In genomic region chrX:72071213-72071612, GRCh38 we compare ENCODE assay signal across 38 cellular contexts.
"Had no signal": no experiment of that assay in that cellular context is flagged by ENCODE, and none has a peak within 500 bp of the region (broad histone marks: within the 10 kb centered on the region; RNA-seq: fewer than 3 reads in every experiment).

No MANE protein-coding gene starts in this region.

- H3K4me1 ChIP-seq: ascending aorta, breast epithelium had no signal

- H3K9me3 ChIP-seq: ascending aorta, body of pancreas, breast epithelium had no signal

- H3K36me3 ChIP-seq: ascending aorta, brain microvascular endothelial cell, breast epithelium had no signal

- H3K36me3 Mint-ChIP-seq: activated CD4-positive, alpha-beta memory T cell treated with anti-CD3 and anti-CD28 coated beads for 36 hours; activated naive CD4-positive, alpha-beta T cell treated with anti-CD3 and anti-CD28 coated beads, Interleukin-2, amount 10 ng/mL, durations not matched to agents 7 days and 5 days; activated naive CD4-positive, alpha-beta T cell treated with anti-CD3 and anti-CD28 coated beads, Interleukin-2, amount 50 U/mL, for 24 hours; activated naive CD8-positive, alpha-beta T cell; activated naive CD8-positive, alpha-beta T cell treated with anti-CD3 and anti-CD28 coated beads, Interleukin-2, amount 10 ng/mL, durations not matched to agents 7 days and 5 days had no signal

- H3K4me3 ChIP-seq: ascending aorta, body of pancreas, breast epithelium had no signal

- H3K4me1 Mint-ChIP-seq: activated B cell treated with CpG ODN at 0.5 μM for 24 hours; activated naive CD4-positive, alpha-beta T cell treated with anti-CD3 and anti-CD28 coated beads, Interleukin-2, amount 10 ng/mL, durations not matched to agents 7 days and 5 days; activated naive CD4-positive, alpha-beta T cell treated with anti-CD3 and anti-CD28 coated beads, Interleukin-2, amount 50 U/mL, for 24 hours; activated naive CD8-positive, alpha-beta T cell treated with anti-CD3 and anti-CD28 coated beads, Interleukin-2, amount 10 ng/mL, durations not matched to agents 7 days and 5 days had no signal

- H3K27me3 ChIP-seq: ascending aorta, body of pancreas had no signal

- H3K4me3 Mint-ChIP-seq: activated B cell treated with CpG ODN at 0.5 μM for 24 hours; activated CD4-positive, alpha-beta memory T cell treated with anti-CD3 and anti-CD28 coated beads for 36 hours; activated CD4-positive, alpha-beta T cell treated with anti-CD3 and anti-CD28 coated beads, Interleukin-2, amount 10 ng/mL, durations not matched to agents 24 days and 14 days; activated CD8-positive, alpha-beta T cell treated with anti-CD3 and anti-CD28 coated beads for 36 hours; activated naive CD4-positive, alpha-beta T cell treated with anti-CD3 and anti-CD28 coated beads, Interleukin-2, amount 10 ng/mL, durations not matched to agents 7 days and 5 days; activated naive CD4-positive, alpha-beta T cell treated with anti-CD3 and anti-CD28 coated beads, Interleukin-2, amount 50 U/mL, for 24 hours; activated naive CD8-positive, alpha-beta T cell; activated naive CD8-positive, alpha-beta T cell treated with anti-CD3 and anti-CD28 coated beads, Interleukin-2, amount 10 ng/mL, durations not matched to agents 7 days and 5 days; activated naive CD8-positive, alpha-beta T cell treated with anti-CD3 and anti-CD28 coated beads, Interleukin-2, amount 50 U/mL, for 24 hours; activated T-cell treated with anti-CD3 and anti-CD28 coated beads, Interleukin-2, amount 50 U/mL, for 4 hours; activated T-cell treated with anti-CD3 and anti-CD28 coated beads, Interleukin-2, amount 50 U/mL, for 72 hours; activated T-helper 1 cell treated with anti-CD3 and anti-CD28 coated beads, Interleukin-12 subunit alpha, Interleukin-12 subunit beta, Interleukin-2, Interleukin-4 antibody, amounts not matched to agents 30 ng/mL and 10 ng/mL and 1 ng/mL, durations not matched to agents 14 hours and 24 hours and 36 hours; activated T-helper 17 cell treated with anti-CD3 and anti-CD28 coated beads, Interleukin-2, amount 50 U/mL, for 72 hours; T-helper 1 cell treated with Interleukin-12 subunit alpha and Interleukin-12 subunit beta and Interleukin-4 antibody, amounts not matched to agents 30 μg/mL and 1 μg/mL, for 36 hours; T-helper 2 cell treated with Interferon-gamma antibody and Interleukin-4, amounts not matched to agents 5 μg/mL and 100 μg/mL, for 36 hours had no signal

- H3K9me3 Mint-ChIP-seq: activated B cell treated with CpG ODN at 0.5 μM for 24 hours; activated CD4-positive, alpha-beta memory T cell treated with anti-CD3 and anti-CD28 coated beads for 36 hours; activated CD4-positive, alpha-beta T cell treated with anti-CD3 and anti-CD28 coated beads, Interleukin-2, amount 10 ng/mL, durations not matched to agents 24 days and 14 days; activated CD8-positive, alpha-beta T cell treated with anti-CD3 and anti-CD28 coated beads for 36 hours; activated naive CD4-positive, alpha-beta T cell treated with anti-CD3 and anti-CD28 coated beads, Interleukin-2, amount 10 ng/mL, durations not matched to agents 7 days and 5 days; activated naive CD4-positive, alpha-beta T cell treated with anti-CD3 and anti-CD28 coated beads, Interleukin-2, amount 50 U/mL, for 24 hours; activated naive CD8-positive, alpha-beta T cell treated with anti-CD3 and anti-CD28 coated beads, Interleukin-2, amount 10 ng/mL, durations not matched to agents 7 days and 5 days; activated naive CD8-positive, alpha-beta T cell treated with anti-CD3 and anti-CD28 coated beads, Interleukin-2, amount 50 U/mL, for 24 hours; activated T-cell treated with anti-CD3 and anti-CD28 coated beads, Interleukin-2, amount 50 U/mL, for 4 hours; activated T-cell treated with anti-CD3 and anti-CD28 coated beads, Interleukin-2, amount 50 U/mL, for 72 hours; activated T-helper 1 cell treated with anti-CD3 and anti-CD28 coated beads, Interleukin-12 subunit alpha, Interleukin-12 subunit beta, Interleukin-2, Interleukin-4 antibody, amounts not matched to agents 30 ng/mL and 10 ng/mL and 1 ng/mL, durations not matched to agents 14 hours and 24 hours and 36 hours; activated T-helper 17 cell treated with anti-CD3 and anti-CD28 coated beads, Interleukin-2, amount 50 U/mL, for 72 hours; T-helper 1 cell treated with Interleukin-12 subunit alpha and Interleukin-12 subunit beta and Interleukin-4 antibody, amounts not matched to agents 30 μg/mL and 1 μg/mL, for 36 hours; T-helper 2 cell treated with Interferon-gamma antibody and Interleukin-4, amounts not matched to agents 5 μg/mL and 100 μg/mL, for 36 hours had no signal

- ATAC-seq: activated CD8-positive, alpha-beta T cell treated with anti-CD3 and anti-CD28 coated beads for 36 hours; activated naive CD8-positive, alpha-beta T cell treated with anti-CD3 and anti-CD28 coated beads, Interleukin-2, amount 50 U/mL, for 24 hours; activated T-cell treated with anti-CD3 and anti-CD28 coated beads, Interleukin-2, amount 50 U/mL, for 4 hours; body of pancreas had no signal

- H3K27ac ChIP-seq: ascending aorta, body of pancreas, brain microvascular endothelial cell, breast epithelium, VCaP had no signal

- FAIRE-seq: TTC549 had no signal

- DNase-seq: activated B cell treated with CpG ODN at 0.5 μM for 24 hours; activated CD4-positive, alpha-beta memory T cell treated with anti-CD3 and anti-CD28 coated beads for 36 hours; activated CD4-positive, alpha-beta T cell treated with anti-CD3 and anti-CD28 coated beads for 4 hours; activated CD4-positive, alpha-beta T cell treated with anti-CD3 and anti-CD28 coated beads, Interleukin-2, amount 10 ng/mL, durations not matched to agents 24 days and 14 days; activated CD4-positive, alpha-beta T cell treated with anti-CD3 and anti-CD28 coated beads, Interleukin-2, amount 50 U/mL, for 1 hour; activated CD4-positive, alpha-beta T cell treated with anti-CD3 and anti-CD28 coated beads, Interleukin-2, amount 50 U/mL, for 4 hours; activated CD4-positive, CD25-positive, alpha-beta regulatory T cell treated with anti-CD3 and anti-CD28 coated beads, Interleukin-2, amount 50 U/mL, for 72 hours; activated CD8-positive, alpha-beta memory T cell treated with anti-CD3 and anti-CD28 coated beads, Interleukin-2, amount 50 U/mL, for 4 hours; activated CD8-positive, alpha-beta T cell treated with anti-CD3 and anti-CD28 coated beads for 36 hours; activated effector memory CD4-positive, alpha-beta T cell treated with anti-CD3 and anti-CD28 coated beads, Interleukin-2, amount 50 U/mL, for 16 hours; activated gamma-delta T cell treated with Interleukin-2 at 50 U/mL for 16 hours; activated naive CD4-positive, alpha-beta T cell; activated naive CD4-positive, alpha-beta T cell treated with anti-CD3 and anti-CD28 coated beads, Interleukin-2, amount 10 ng/mL, durations not matched to agents 7 days and 5 days; activated naive CD8-positive, alpha-beta T cell treated with anti-CD3 and anti-CD28 coated beads, Interleukin-2, amount 10 ng/mL, durations not matched to agents 7 days and 5 days; activated naive CD8-positive, alpha-beta T cell treated with anti-CD3 and anti-CD28 coated beads, Interleukin-2, amount 50 U/mL, for 24 hours; activated T-cell treated with anti-CD3 and anti-CD28 coated beads for 4 hours; activated T-cell treated with anti-CD3 and anti-CD28 coated beads, Interleukin-2, amount 50 U/mL, for 1 hour; activated T-cell treated with anti-CD3 and anti-CD28 coated beads, Interleukin-2, amount 50 U/mL, for 4 hours; activated T-cell treated with anti-CD3 and anti-CD28 coated beads, Interleukin-2, amount 50 U/mL, for 72 hours; amygdala; anterior cingulate cortex; body of pancreas; brain microvascular endothelial cell; central memory CD4-positive, alpha-beta T cell; cerebellar nuclear complex; T-helper 1 cell; T-helper 2 cell; T-helper 9 cell had no signal

- H3K27ac Mint-ChIP-seq: activated B cell treated with CpG ODN at 0.5 μM for 24 hours; activated CD4-positive, alpha-beta memory T cell treated with anti-CD3 and anti-CD28 coated beads for 36 hours; activated CD4-positive, alpha-beta T cell treated with anti-CD3 and anti-CD28 coated beads, Interleukin-2, amount 10 ng/mL, durations not matched to agents 24 days and 14 days; activated CD8-positive, alpha-beta T cell treated with anti-CD3 and anti-CD28 coated beads for 36 hours; activated naive CD4-positive, alpha-beta T cell treated with anti-CD3 and anti-CD28 coated beads, Interleukin-2, amount 10 ng/mL, durations not matched to agents 7 days and 5 days; activated naive CD4-positive, alpha-beta T cell treated with anti-CD3 and anti-CD28 coated beads, Interleukin-2, amount 50 U/mL, for 24 hours; activated naive CD8-positive, alpha-beta T cell; activated naive CD8-positive, alpha-beta T cell treated with anti-CD3 and anti-CD28 coated beads, Interleukin-2, amount 10 ng/mL, durations not matched to agents 7 days and 5 days; activated naive CD8-positive, alpha-beta T cell treated with anti-CD3 and anti-CD28 coated beads, Interleukin-2, amount 50 U/mL, for 24 hours; activated T-cell treated with anti-CD3 and anti-CD28 coated beads, Interleukin-2, amount 50 U/mL, for 72 hours; activated T-helper 1 cell treated with anti-CD3 and anti-CD28 coated beads, Interleukin-12 subunit alpha, Interleukin-12 subunit beta, Interleukin-2, Interleukin-4 antibody, amounts not matched to agents 30 ng/mL and 10 ng/mL and 1 ng/mL, durations not matched to agents 14 hours and 24 hours and 36 hours; activated T-helper 17 cell treated with anti-CD3 and anti-CD28 coated beads, Interleukin-2, amount 50 U/mL, for 72 hours; T-helper 1 cell treated with Interleukin-12 subunit alpha and Interleukin-12 subunit beta and Interleukin-4 antibody, amounts not matched to agents 30 μg/mL and 1 μg/mL, for 36 hours; T-helper 2 cell treated with Interferon-gamma antibody and Interleukin-4, amounts not matched to agents 5 μg/mL and 100 μg/mL, for 36 hours had no signal
